16 cellular contexts compared by ENCODE assay signal in genomic region chr5:113252066-113252465, GRCh38.
DNase-seq lines count a peak whose midpoint lies in the region; FAIRE-seq and TF ChIP-seq lines count a peak whose summit lies in the region.
"Had no signal": no experiment of that assay in that cellular context is flagged by ENCODE, and none has a peak within 500 bp of the region (broad histone marks: within the 10 kb centered on the region; RNA-seq: fewer than 3 reads in every experiment).

No MANE protein-coding gene starts in this region.

- peaks cover 59% of the 10 kb centered on the region for H3K4me1 Mint-ChIP-seq in nephron

- no peaks in the 10 kb centered on the region for H3K9me3 Mint-ChIP-seq in nephron

- no peak for FAIRE-seq in H54 (lab: Jason Lieb, UNC)
- FAIRE-seq: A204.1, GM12878, GM18507 had no signal

- no peak overlapping the region for H3K4me3 ChIP-seq in SJCRH30
- no peak overlapping the region for H3K4me3 ChIP-seq in subcutaneous abdominal adipose tissue (ENCODE audit: low read depth in 1 of 5, low read length in 5 of 5)
- H3K4me3 ChIP-seq: GM12878, GM23338 had no signal

- H3K4me1 ChIP-seq in SJCRH30 (peaks cover 31% of the 10 kb centered on the region), subcutaneous abdominal adipose tissue (ENCODE audit: control insufficient read depth in 5 of 5, insufficient read depth in 5 of 5, low read length in 5 of 5) (peaks cover 7 to 45% (median 38%) of the 10 kb centered on the region in 5 donors)

- H3K36me3 ChIP-seq in SJCRH30 (no peaks in the 10 kb centered on the region), subcutaneous abdominal adipose tissue (ENCODE audit: control insufficient read depth in 5 of 5, insufficient read depth in 5 of 5, low read length in 5 of 5) (no peaks in the 10 kb centered on the region)

- no peak overlapping the region for H3K4me3 Mint-ChIP-seq in nephron
- H3K4me3 Mint-ChIP-seq: CD4-positive, alpha-beta memory T cell; GM23338; H9 had no signal

- DNase-seq in NCI-H82 (lab: John Stamatoyannopoulos, UW) = peak; percentile 80
- peak; percentile 96 to 98 for DNase-seq in SJCRH30
- no peak for DNase-seq in stimulated activated CD4-positive, alpha-beta T cell treated with anti-CD3 and anti-CD28 coated beads, Interleukin-4, amount 100 ng/mL, for 24 hours
- DNase-seq in nucleus accumbens (lab: John Stamatoyannopoulos, UW) = no peak
- DNase-seq in H54 (ENCODE audit: insufficient read length, low spot score) = no peak
- DNase-seq: BE2C; CD4-positive, alpha-beta memory T cell; DMS79; H9 had no signal

- H3K27me3 ChIP-seq in SJCRH30 (no peaks in the 10 kb centered on the region), subcutaneous abdominal adipose tissue (ENCODE audit: control insufficient read depth in 5 of 5, insufficient read depth in 4 of 5, low read length in 5 of 5) (no peaks in the 10 kb centered on the region)
- H3K27me3 ChIP-seq: BE2C had no signal

- H3K9me3 ChIP-seq in SJCRH30 (replicated peaks) (peaks cover 4% of the 10 kb centered on the region), subcutaneous abdominal adipose tissue (ENCODE audit: control insufficient read depth in 5 of 5, low read length in 5 of 5) (no peaks in the 10 kb centered on the region)
- H3K9me3 ChIP-seq: BE2C had no signal

- peak overlapping the region; percentile 51 to 88 (median 64) for H3K27ac Mint-ChIP-seq in nephron
- H3K27ac Mint-ChIP-seq: CD4-positive, alpha-beta memory T cell; GM23338 had no signal

- peak overlapping the region; percentile 60 for H3K27ac ChIP-seq in SJCRH30
- peak overlapping the region; percentile 2 for H3K27ac ChIP-seq in subcutaneous abdominal adipose tissue (ENCODE audit: low read depth, low read length)
- H3K27ac ChIP-seq: C4-2B had no signal

- H3K9ac ChIP-seq in subcutaneous abdominal adipose tissue (ENCODE audit: low read length in 5 of 5) = no peak overlapping the region

- no peaks in the 10 kb centered on the region for H3K27me3 Mint-ChIP-seq in nephron (ENCODE audit: low read depth)

- TF ChIP-seq CTCF in nephron (IDR thresholded peaks at IDR 0.05; ENCODE audit: unreplicated experiment in 3 of 3) = no peak

- no peak for TF ChIP-seq POLR2A in H54 (IDR thresholded peaks at IDR 0.05; ENCODE audit: low read depth, low read length)

- peaks cover 17% of the 10 kb centered on the region for H3K36me3 Mint-ChIP-seq in nephron (ENCODE audit: low read depth)

Comparison
In these comparisons a context has a peak if more than half of its experiments do, and no peak if none do; other contexts are left out.
1. DNase-seq: peak in NCI-H82 (single experiment) and SJCRH30 (2 of 2); none in stimulated activated CD4-positive, alpha-beta T cell treated with anti-CD3 and anti-CD28 coated beads, Interleukin-4, amount 100 ng/mL, for 24 hours (single experiment), nucleus accumbens (0 of 56) and H54 (single experiment).